Comparison of ENCODE assay signal across 8 cellular contexts in the genomic region with DNA sequence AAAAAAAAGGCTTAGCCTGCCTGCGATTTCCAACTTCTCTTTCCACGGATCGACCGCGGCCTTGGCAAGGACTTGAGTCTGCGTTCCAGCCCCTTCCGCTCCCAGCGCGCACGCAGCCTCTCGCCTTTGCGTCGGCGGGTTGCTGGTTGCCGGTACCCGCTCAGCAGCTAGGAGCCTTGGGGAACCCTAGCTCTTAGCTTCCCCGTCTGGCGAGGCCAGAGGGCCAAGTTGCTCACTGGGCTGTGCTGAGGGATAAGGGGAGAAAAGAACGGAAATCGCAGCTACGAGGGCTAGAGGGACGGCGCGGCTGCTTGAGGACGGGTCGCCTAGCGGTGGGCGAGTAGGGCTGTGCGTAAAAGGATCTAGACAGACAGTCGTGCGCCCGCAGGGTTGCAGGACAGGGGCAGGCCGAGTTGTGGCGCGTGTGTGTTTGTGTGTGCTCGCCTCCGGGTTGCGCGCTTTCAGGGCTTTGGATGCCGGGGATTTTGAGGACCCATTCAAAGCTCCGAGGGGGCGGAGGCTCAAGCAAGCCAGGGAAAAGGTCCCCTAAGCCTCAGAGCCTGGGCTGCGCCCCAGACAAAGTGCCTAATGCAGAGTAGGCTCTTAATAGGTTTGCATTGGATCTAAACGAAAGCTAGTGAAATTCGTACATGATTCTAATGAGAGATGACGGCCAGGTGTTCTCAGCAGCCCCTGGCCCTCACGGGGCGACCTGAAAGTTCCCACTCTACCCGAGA. TPM values are rescaled to one million over a fixed set of nuclear protein-coding genes. Genes with fewer than 3 reads are reported as not detected.
A peak's percentile ranks its signal among the peaks of the same experiment; 100 is the strongest.
DNase-seq lines count a peak whose midpoint lies in the region; ATAC-seq and TF ChIP-seq lines count a peak whose summit lies in the region.

No MANE protein-coding gene starts in this region.

- H4K12ac ChIP-seq in trophoblast cell (ENCODE audit: low read depth, low read length) = no peak overlapping the region

- H3K9me3 Mint-ChIP-seq in Caco-2 (ENCODE audit: unreplicated experiment) = no peaks in the 10 kb centered on the region
- H3K9me3 Mint-ChIP-seq in activated T-helper 2 cell treated with anti-CD3 and anti-CD28 coated beads, Interferon-gamma antibody, Interleukin-2, Interleukin-4, amounts not matched to agents 10 μg/mL and 5 μg/mL and 100 μg/mL, durations not matched to agents 14 hours and 24 hours and 36 hours = no peaks in the 10 kb centered on the region

- H3K4me1 Mint-ChIP-seq in Caco-2 (ENCODE audit: low read depth, unreplicated experiment) = peaks cover 7% of the 10 kb centered on the region
- H3K4me1 Mint-ChIP-seq in activated T-helper 2 cell treated with anti-CD3 and anti-CD28 coated beads, Interferon-gamma antibody, Interleukin-2, Interleukin-4, amounts not matched to agents 10 μg/mL and 5 μg/mL and 100 μg/mL, durations not matched to agents 14 hours and 24 hours and 36 hours (ENCODE audit: low read depth) = peaks cover 32% of the 10 kb centered on the region

- CTCF ChIA-PET in Caco-2 (lab: Charles Lee) = no interaction called here

- H3K27me3 Mint-ChIP-seq in Caco-2 (ENCODE audit: insufficient read depth, unreplicated experiment) = no peaks in the 10 kb centered on the region
- H3K27me3 Mint-ChIP-seq in activated T-helper 2 cell treated with anti-CD3 and anti-CD28 coated beads, Interferon-gamma antibody, Interleukin-2, Interleukin-4, amounts not matched to agents 10 μg/mL and 5 μg/mL and 100 μg/mL, durations not matched to agents 14 hours and 24 hours and 36 hours (ENCODE audit: low read depth) = peaks cover 79% of the 10 kb centered on the region

- ATAC-seq in GM19463 (IDR thresholded peaks at IDR 0.05; ENCODE audit: unreplicated experiment) = no peak

- no peak overlapping the region for H2AK5ac ChIP-seq in trophoblast cell (ENCODE audit: low read length)

- peak overlapping the region; percentile 77 for H3K4me2 ChIP-seq in trophoblast cell (ENCODE audit: low read length)

- no peak overlapping the region for H3K23ac ChIP-seq in trophoblast cell (ENCODE audit: low read length)

- H3K27ac ChIP-seq in cardiac muscle cell = no peak overlapping the region
- no peak overlapping the region for H3K27ac ChIP-seq in trophoblast cell (ENCODE audit: low read depth, low read length)

- H3K36me3 Mint-ChIP-seq in Caco-2 (ENCODE audit: insufficient read depth, unreplicated experiment) = no peaks in the 10 kb centered on the region
- H3K36me3 Mint-ChIP-seq in activated T-helper 2 cell treated with anti-CD3 and anti-CD28 coated beads, Interferon-gamma antibody, Interleukin-2, Interleukin-4, amounts not matched to agents 10 μg/mL and 5 μg/mL and 100 μg/mL, durations not matched to agents 14 hours and 24 hours and 36 hours (ENCODE audit: low read depth) = peaks cover 4% of the 10 kb centered on the region

- peak overlapping the region; percentile 61 for H2AFZ ChIP-seq in trophoblast cell (ENCODE audit: insufficient read depth, low read length, poor library complexity)

- TF ChIP-seq CTCF in Caco-2 (IDR thresholded peaks at IDR 0.05; ENCODE audit: insufficient read depth in 1 of 2, low read depth in 1 of 2, low read length in 1 of 2, severe bottlenecking in 1 of 2, unreplicated experiment in 1 of 2) (peak in 1 of 2 experiments; percentile 8), cardiac muscle cell (IDR thresholded peaks at IDR 0.05; ENCODE audit: low read depth, low read length) (no peak), GM13977 (IDR thresholded peaks at IDR 0.05; ENCODE audit: extremely low read depth, insufficient read depth, missing control alignments) (no peak), GM10266 (IDR thresholded peaks at IDR 0.05; ENCODE audit: control insufficient read depth, insufficient read depth, low read depth, missing control alignments) (no peak)

- no peaks in the 10 kb centered on the region for H3K36me3 ChIP-seq in Caco-2 (ENCODE audit: control insufficient read depth, insufficient read depth, low read length)
- no peaks in the 10 kb centered on the region for H3K36me3 ChIP-seq in cardiac muscle cell
- H3K36me3 ChIP-seq in trophoblast cell (ENCODE audit: control insufficient read depth in 1 of 2, insufficient read depth in 2 of 2, low read length in 2 of 2) = no peaks in the 10 kb centered on the region

- DNase-seq in Caco-2 (no peak), NCI-H1105 (lab: John Stamatoyannopoulos, UW) (peak; percentile 81), cardiac muscle cell (ENCODE audit: low read depth in 1 of 2, low spot score in 1 of 2) (peak; percentile 48 to 90), trophoblast cell (peak; percentile 21 to 54), GM13977 (ENCODE audit: low spot score) (no peak), GM10266 (ENCODE audit: extremely low spot score) (no peak)
- no peak for DNase-seq in activated T-helper 2 cell treated with anti-CD3 and anti-CD28 coated beads, Interferon-gamma antibody, Interleukin-2, Interleukin-4, amounts not matched to agents 10 μg/mL and 5 μg/mL and 100 μg/mL, durations not matched to agents 14 hours and 24 hours and 36 hours (ENCODE audit: low spot score)

- no peak overlapping the region for H3K27ac Mint-ChIP-seq in Caco-2 (ENCODE audit: unreplicated experiment)
- no peak overlapping the region for H3K27ac Mint-ChIP-seq in activated T-helper 2 cell treated with anti-CD3 and anti-CD28 coated beads, Interferon-gamma antibody, Interleukin-2, Interleukin-4, amounts not matched to agents 10 μg/mL and 5 μg/mL and 100 μg/mL, durations not matched to agents 14 hours and 24 hours and 36 hours

- no peak overlapping the region for H4K91ac ChIP-seq in trophoblast cell (ENCODE audit: low read depth, low read length)

- H3K14ac ChIP-seq in trophoblast cell (ENCODE audit: low read length) = no peak overlapping the region

- POLR2A ChIA-PET in Caco-2 (lab: Charles Lee) = interaction anchor here (0.6 kb wide), 1 partner anchor 186 kb away, joined by 4 read pairs; no protein-coding TSS in a partner anchor

- peak overlapping the region; percentile 22 for H4K8ac ChIP-seq in trophoblast cell (ENCODE audit: low read depth, low read length)

- no peak overlapping the region for H3K9ac ChIP-seq in trophoblast cell (ENCODE audit: low read length)

- H2BK120ac ChIP-seq in trophoblast cell (ENCODE audit: insufficient read depth, low read length, poor library complexity) = no peak overlapping the region

- H2BK5ac ChIP-seq in trophoblast cell (ENCODE audit: low read depth, low read length, poor library complexity) = no peak overlapping the region

- no peak overlapping the region for H3K18ac ChIP-seq in trophoblast cell (ENCODE audit: low read length)

- H3K4me3 ChIP-seq in Caco-2 (ENCODE audit: low read depth, low read length) = 0 out of 2 replicates have a peak overlapping the region, but pooled peaks have one; percentile 9
- H3K4me3 ChIP-seq in cardiac muscle cell = no peak overlapping the region
- H3K4me3 ChIP-seq in trophoblast cell (ENCODE audit: low read depth, low read length) = peak overlapping the region; percentile 38

- H3K79me1 ChIP-seq in trophoblast cell (ENCODE audit: low read length) = no peaks in the 10 kb centered on the region

- H3K4me1 ChIP-seq in Caco-2 (no peaks in the 10 kb centered on the region), cardiac muscle cell (ENCODE audit: low read depth) (peaks cover 3% of the 10 kb centered on the region), trophoblast cell (ENCODE audit: control insufficient read depth in 1 of 2, insufficient read depth in 2 of 2, low read length in 2 of 2) (peaks cover 20% of the 10 kb centered on the region in 2 experiments)

- peak overlapping the region; percentile 54 for H3K4me3 Mint-ChIP-seq in Caco-2 (ENCODE audit: unreplicated experiment)
- peak overlapping the region; percentile 63 for H3K4me3 Mint-ChIP-seq in activated T-helper 2 cell treated with anti-CD3 and anti-CD28 coated beads, Interferon-gamma antibody, Interleukin-2, Interleukin-4, amounts not matched to agents 10 μg/mL and 5 μg/mL and 100 μg/mL, durations not matched to agents 14 hours and 24 hours and 36 hours (ENCODE audit: low read depth)

- BruUV-seq in Caco-2 (replicated peaks; lab: Mats Ljungman, UMichigan) = no TSS peak

- H3K4ac ChIP-seq in trophoblast cell (ENCODE audit: low read depth, low read length) = no peak overlapping the region

- H2BK12ac ChIP-seq in trophoblast cell (ENCODE audit: low read length) = no peak overlapping the region

- intact Hi-C loops in Caco-2 (cut with micrococcal nuclease; ENCODE audit: unreplicated experiment) = loop anchor here (5.0 kb wide), 2 partner anchors 42 to 147 kb away; a partner anchor contains a TSS
- intact Hi-C loops in activated T-helper 2 cell treated with anti-CD3 and anti-CD28 coated beads, Interferon-gamma antibody, Interleukin-2, Interleukin-4, amounts not matched to agents 10 μg/mL and 5 μg/mL and 100 μg/mL, durations not matched to agents 14 hours and 24 hours and 36 hours (cut with micrococcal nuclease) = loop anchor here (5.0 to 10.0 kb wide), 2 partner anchors 380 to 412 kb away; no protein-coding TSS in a partner anchor

- H3K79me2 ChIP-seq in trophoblast cell (ENCODE audit: control insufficient read depth, insufficient read depth, low read length, poor library complexity) = no peaks in the 10 kb centered on the region

- H3K27me3 ChIP-seq in Caco-2 (replicated peaks; ENCODE audit: control insufficient read depth, insufficient read depth, low read length) (no peaks in the 10 kb centered on the region), cardiac muscle cell (peaks cover 100% of the 10 kb centered on the region), trophoblast cell (ENCODE audit: insufficient read depth, low read length) (peaks cover 52% of the 10 kb centered on the region)

- in situ Hi-C loops in GM13977 (cut with MboI; ENCODE audit: low pct_unique_long_range_greater_than_20kb, low sequenced_read_pairs, unreplicated experiment) = loop anchor here (5.0 to 25.0 kb wide), 2 partner anchors 47 to 372 kb away; no protein-coding TSS in a partner anchor

- H3K9me3 ChIP-seq in Caco-2 (no peaks in the 10 kb centered on the region), cardiac muscle cell (ENCODE audit: low read depth) (no peaks in the 10 kb centered on the region), trophoblast cell (ENCODE audit: insufficient read depth, low read depth, low read length) (peaks cover 3% of the 10 kb centered on the region)

- no CpG with 5 or more reads among the region's 49 CpGs for WGBS in trophoblast cell (ENCODE audit: extremely low coverage, insufficient coverage, insufficient read length)

RNA-seq across cellular contexts. Expression of a gene that starts 40.5 kb away (rescaled TPM):
- total RNA-seq in Caco-2 (2022) = 15.9 and 20.1 TPM in 2 replicates
- total RNA-seq in activated T-helper 2 cell treated with anti-CD3 and anti-CD28 coated beads, Interferon-gamma antibody, Interleukin-2, Interleukin-4, amounts not matched to agents 10 μg/mL and 5 μg/mL and 100 μg/mL, durations not matched to agents 14 hours and 24 hours and 36 hours = 15.5 and 16.4 TPM in 2 replicates
- 42.8 and 61.7 TPM in 2 replicates for total RNA-seq in cardiac muscle cell
- 14.8 and 18.1 TPM in 2 replicates for polyA plus RNA-seq in cardiac muscle cell
- 12.0 and 12.8 TPM in 2 replicates for polyA plus RNA-seq in trophoblast cell (2013)

RNA-seq across cellular contexts. Expression of a gene that starts 50.8 kb away (rescaled TPM):
- total RNA-seq in Caco-2 (2022) (1.3 and 1.4 TPM in 2 replicates), cardiac muscle cell (not detected in 2 replicates)
- not detected in 2 replicates for total RNA-seq in activated T-helper 2 cell treated with anti-CD3 and anti-CD28 coated beads, Interferon-gamma antibody, Interleukin-2, Interleukin-4, amounts not matched to agents 10 μg/mL and 5 μg/mL and 100 μg/mL, durations not matched to agents 14 hours and 24 hours and 36 hours
- not detected in 2 replicates for polyA plus RNA-seq in cardiac muscle cell
- polyA plus RNA-seq in trophoblast cell (2013) = not detected in 2 replicates

Comparison
In these comparisons a context has a peak if more than half of its experiments do, and no peak if none do; other contexts are left out.
1. DNase-seq: peak in NCI-H1105 (single experiment), cardiac muscle cell (2 of 2) and trophoblast cell (2 of 2); none in Caco-2 (0 of 2), activated T-helper 2 cell treated with anti-CD3 and anti-CD28 coated beads, Interferon-gamma antibody, Interleukin-2, Interleukin-4, amounts not matched to agents 10 μg/mL and 5 μg/mL and 100 μg/mL, durations not matched to agents 14 hours and 24 hours and 36 hours (single experiment), GM13977 (single experiment) and GM10266 (single experiment).